Comparison of ENCODE assay signal across 19 cellular contexts in the genomic region with DNA sequence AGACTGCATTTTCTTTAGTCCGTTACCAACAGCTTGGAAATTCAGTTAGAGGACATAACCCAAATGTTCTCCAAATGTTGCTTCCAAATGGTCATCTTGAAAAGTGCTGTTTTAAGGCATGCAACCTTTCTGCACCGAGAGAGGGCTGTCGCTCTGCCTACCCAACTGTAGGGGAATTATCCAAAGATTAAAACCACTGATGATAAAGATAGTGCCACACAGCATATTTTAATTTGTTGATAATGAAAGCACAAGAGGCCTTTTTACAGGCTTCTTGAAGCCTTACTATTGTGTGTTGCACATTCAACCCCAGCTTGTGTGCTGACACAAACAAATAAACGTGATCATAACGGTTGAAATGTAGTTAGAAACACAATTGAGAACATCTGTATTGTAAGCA.
DNase-seq lines count a peak whose midpoint lies in the region; ATAC-seq and TF ChIP-seq lines count a peak whose summit lies in the region.
"Had no signal": no experiment of that assay in that cellular context is flagged by ENCODE, and none has a peak within 500 bp of the region (broad histone marks: within the 10 kb centered on the region; RNA-seq: fewer than 3 reads in every experiment).

No MANE protein-coding gene starts in this region.

- no peak overlapping the region for H3K4me3 ChIP-seq in BLaER1 treated with 17β-estradiol and CSF1 and Interleukin-3, amounts not matched to agents 10 nM and 100 nM
- peak overlapping the region; percentile 62 for H3K4me3 ChIP-seq in SU-DHL-6 (ENCODE audit: insufficient read depth, low read length, poor library complexity, severe bottlenecking)
- H3K4me3 ChIP-seq: prostate gland, SK-N-MC had no signal

- no peaks in the 10 kb centered on the region for H4K20me1 ChIP-seq in BLaER1 treated with 17β-estradiol and CSF1 and Interleukin-3, amounts not matched to agents 10 nM and 100 nM
- H4K20me1 ChIP-seq in SU-DHL-6 (ENCODE audit: low read depth, low read length): no peaks in the 10 kb centered on the region

- TF ChIP-seq CTCF in SU-DHL-6 (IDR thresholded peaks at IDR 0.05; ENCODE audit: insufficient read depth, low read length, poor library complexity, severe bottlenecking): no peak
- TF ChIP-seq CTCF in nephron progenitor cell (IDR thresholded peaks at IDR 0.05): no peak
- no peak for TF ChIP-seq CTCF in chondrocyte (IDR thresholded peaks at IDR 0.05)

- H3K4me1 Mint-ChIP-seq in nephron progenitor cell: peaks cover 34% of the 10 kb centered on the region
- H3K4me1 Mint-ChIP-seq in chondrocyte (ENCODE audit: low read depth): peaks cover 5% of the 10 kb centered on the region
- H3K4me1 Mint-ChIP-seq: activated naive CD8-positive, alpha-beta T cell treated with anti-CD3 and anti-CD28 coated beads, Interleukin-2, amount 10 ng/mL, durations not matched to agents 7 days and 5 days had no signal

- H2AFZ ChIP-seq in SU-DHL-6 (ENCODE audit: low read depth, low read length, severe bottlenecking): peak overlapping the region; percentile 54

- peak overlapping the region in 8 of 11 experiments; percentile 7 to 68 (median 41); a peak in 14 of 22 replicates for H3K4me2 ChIP-seq in BLaER1 treated with 17β-estradiol and CSF1 and Interleukin-3, amounts not matched to agents 10 nM and 100 nM
- peak overlapping the region; percentile 85 for H3K4me2 ChIP-seq in SU-DHL-6 (ENCODE audit: low read depth, low read length, poor library complexity, severe bottlenecking)

- H3K9me2 ChIP-seq in SU-DHL-6 (replicated peaks; ENCODE audit: insufficient read depth, low read length): no peaks in the 10 kb centered on the region

- peaks cover 0 to 41% (median 27%) of the 10 kb centered on the region in 10 experiments; a peak in 13 of 20 replicates for H3K4me1 ChIP-seq in BLaER1 treated with 17β-estradiol and CSF1 and Interleukin-3, amounts not matched to agents 10 nM and 100 nM
- H3K4me1 ChIP-seq: prostate gland had no signal

- ATAC-seq in GM21360 (IDR thresholded peaks at IDR 0.05; ENCODE audit: unreplicated experiment) (peak; percentile 0), GM18909 (IDR thresholded peaks at IDR 0.05; ENCODE audit: poor library complexity, unreplicated experiment) (no peak)

- H3K27me3 Mint-ChIP-seq in nephron progenitor cell (ENCODE audit: low read depth, poor library complexity): peaks cover 6% of the 10 kb centered on the region
- H3K27me3 Mint-ChIP-seq in chondrocyte (ENCODE audit: low read depth): no peaks in the 10 kb centered on the region
- H3K27me3 Mint-ChIP-seq: activated naive CD8-positive, alpha-beta T cell treated with anti-CD3 and anti-CD28 coated beads, Interleukin-2, amount 10 ng/mL, durations not matched to agents 7 days and 5 days had no signal

- H3K27me3 ChIP-seq in BLaER1 treated with 17β-estradiol and CSF1 and Interleukin-3, amounts not matched to agents 10 nM and 100 nM: no peaks in the 10 kb centered on the region
- no peaks in the 10 kb centered on the region for H3K27me3 ChIP-seq in SU-DHL-6 (ENCODE audit: low read length)
- H3K27me3 ChIP-seq: neutrophil had no signal

- DNase-seq in nephron progenitor cell (no peak), NCI-H748 (lab: John Stamatoyannopoulos, UW; ENCODE audit: unreplicated experiment) (no peak), NCI-H510A (lab: John Stamatoyannopoulos, UW) (no peak), chondrocyte (ENCODE audit: low spot score) (no peak)
- DNase-seq: activated naive CD8-positive, alpha-beta T cell treated with anti-CD3 and anti-CD28 coated beads, Interleukin-2, amount 10 ng/mL, durations not matched to agents 7 days and 5 days; head of caudate nucleus; KG1; mesenchymal stem cell; MV-4-11; NCI-H524; WERI-Rb-1 had no signal

- H3K27ac Mint-ChIP-seq in nephron progenitor cell (peak overlapping the region; percentile 27), chondrocyte (ENCODE audit: unreplicated experiment) (no peak overlapping the region)
- H3K27ac Mint-ChIP-seq: activated naive CD8-positive, alpha-beta T cell treated with anti-CD3 and anti-CD28 coated beads, Interleukin-2, amount 10 ng/mL, durations not matched to agents 7 days and 5 days had no signal

- H3K9me3 Mint-ChIP-seq in nephron progenitor cell (peaks cover 15% of the 10 kb centered on the region), chondrocyte (ENCODE audit: low read depth) (peaks cover 3% of the 10 kb centered on the region)
- H3K9me3 Mint-ChIP-seq: activated naive CD8-positive, alpha-beta T cell treated with anti-CD3 and anti-CD28 coated beads, Interleukin-2, amount 10 ng/mL, durations not matched to agents 7 days and 5 days had no signal

- H3K4me3 Mint-ChIP-seq in nephron progenitor cell: no peak overlapping the region
- no peak overlapping the region for H3K4me3 Mint-ChIP-seq in chondrocyte (ENCODE audit: unreplicated experiment)
- H3K4me3 Mint-ChIP-seq: activated naive CD8-positive, alpha-beta T cell treated with anti-CD3 and anti-CD28 coated beads, Interleukin-2, amount 10 ng/mL, durations not matched to agents 7 days and 5 days had no signal

- H3K27ac ChIP-seq in BLaER1 treated with 17β-estradiol and CSF1 and Interleukin-3, amounts not matched to agents 10 nM and 100 nM: no peak overlapping the region
- peak overlapping the region; percentile 99 for H3K27ac ChIP-seq in SU-DHL-6 (ENCODE audit: low read depth, low read length)
- H3K27ac ChIP-seq: neutrophil, prostate gland, RWPE1, SK-N-MC, WERI-Rb-1 had no signal

- H3K36me3 ChIP-seq in BLaER1 treated with 17β-estradiol and CSF1 and Interleukin-3, amounts not matched to agents 10 nM and 100 nM: no peaks in the 10 kb centered on the region
- H3K36me3 ChIP-seq in SU-DHL-6 (ENCODE audit: low read length): no peaks in the 10 kb centered on the region
- H3K36me3 ChIP-seq: neutrophil, prostate gland, WERI-Rb-1 had no signal

- H3K9ac ChIP-seq in BLaER1 treated with 17β-estradiol and CSF1 and Interleukin-3, amounts not matched to agents 10 nM and 100 nM: no peak overlapping the region
- H3K9ac ChIP-seq in SU-DHL-6 (ENCODE audit: low read length): peak overlapping the region; percentile 69

- peaks cover 5 to 22% (median 14%) of the 10 kb centered on the region in 11 experiments; a peak in 17 of 22 replicates for H3K9me3 ChIP-seq in BLaER1 treated with 17β-estradiol and CSF1 and Interleukin-3, amounts not matched to agents 10 nM and 100 nM (replicated peaks in 1 of 11)
- peaks cover 5% of the 10 kb centered on the region; the same call in 1 of the 2 replicates for H3K9me3 ChIP-seq in SU-DHL-6 (ENCODE audit: insufficient read depth, low read length)
- H3K9me3 ChIP-seq: neutrophil, prostate gland had no signal

- H3F3A ChIP-seq in SU-DHL-6 (ENCODE audit: insufficient read depth): peaks cover 43% of the 10 kb centered on the region

- no peaks in the 10 kb centered on the region for H3K79me2 ChIP-seq in SU-DHL-6 (ENCODE audit: insufficient read depth, low read length)

- H3K36me3 Mint-ChIP-seq in nephron progenitor cell (ENCODE audit: low read depth) (peaks cover 5% of the 10 kb centered on the region), chondrocyte (ENCODE audit: low read depth) (no peaks in the 10 kb centered on the region)
- H3K36me3 Mint-ChIP-seq: activated naive CD8-positive, alpha-beta T cell treated with anti-CD3 and anti-CD28 coated beads, Interleukin-2, amount 10 ng/mL, durations not matched to agents 7 days and 5 days had no signal
